10 cellular contexts compared by ENCODE assay signal in the genomic region with DNA sequence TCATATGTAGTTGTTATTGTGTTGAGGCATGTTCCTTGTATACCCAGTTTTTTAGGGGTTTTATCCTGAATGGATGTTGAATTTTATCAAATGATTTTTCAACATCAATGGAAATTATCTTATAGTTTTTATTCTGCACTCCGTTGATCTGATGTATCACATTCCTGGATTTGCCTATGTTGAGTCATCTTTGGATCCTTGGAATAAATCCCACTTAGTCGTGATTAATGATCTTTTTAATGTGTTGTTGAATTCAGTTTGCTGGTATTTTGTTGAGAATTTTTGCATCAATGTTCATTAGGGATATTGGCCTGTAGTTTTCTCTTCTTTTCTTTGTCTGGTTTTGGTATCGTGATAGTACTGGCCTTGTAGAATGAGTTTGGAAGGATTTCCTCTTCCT.
"Had no signal": no experiment of that assay in that cellular context is flagged by ENCODE, and none has a peak within 500 bp of the region (broad histone marks: within the 10 kb centered on the region; RNA-seq: fewer than 3 reads in every experiment).

No MANE protein-coding gene starts in this region.

- H3K4me1 ChIP-seq: HAP-1 had no signal

- ATAC-seq: HCT116, K562 had no signal

- H3K27ac Mint-ChIP-seq: HFFc6 had no signal

- H3K9me3 ChIP-seq: HAP-1 had no signal

- FAIRE-seq: HTR-8/SVneo, K562 had no signal

- H3K9ac ChIP-seq: GM23248 had no signal

- H3K36me3 ChIP-seq: HAP-1 had no signal

- H2AFZ ChIP-seq: GM23248 had no signal

- H3K27ac ChIP-seq: GM23248 had no signal

- DNase-seq: GM23248, GOT3, H7, HFFc6, IMR-90, KG1 had no signal

- H3K4me3 Mint-ChIP-seq: HFFc6 had no signal

- H3K4me3 ChIP-seq: GM23248, HAP-1, K562 had no signal
